ENCODE assay signal across 37 cellular contexts in the genomic region with DNA sequence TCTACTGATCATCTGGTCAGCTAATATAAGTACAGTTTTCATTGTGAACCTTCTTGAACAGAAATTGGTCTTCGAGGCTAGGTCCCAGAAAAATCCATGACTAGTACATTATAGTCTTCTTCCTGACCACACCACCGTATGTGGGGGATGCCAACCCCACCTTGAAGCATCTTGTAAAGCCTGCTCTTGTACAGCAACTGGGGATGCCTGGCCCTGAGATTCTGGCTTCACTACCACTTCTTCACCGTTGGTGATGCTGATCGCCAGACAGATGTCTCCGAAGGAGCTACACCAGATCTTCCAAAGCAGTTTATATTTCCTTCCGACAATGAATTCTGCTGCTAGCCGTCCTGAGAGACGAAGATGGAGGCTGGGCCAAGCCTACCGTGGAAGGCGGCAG.
"Had no signal": no experiment of that assay in that cellular context is flagged by ENCODE, and none has a peak within 500 bp of the region (broad histone marks: within the 10 kb centered on the region; RNA-seq: fewer than 3 reads in every experiment).

No MANE protein-coding gene starts in this region.

- H3K4me3 ChIP-seq: ascending aorta, cardiac muscle cell had no signal

- H3K27me3 ChIP-seq: ascending aorta, cardiac muscle cell had no signal

- H3K9me3 Mint-ChIP-seq: activated B cell treated with CpG ODN at 0.5 μM for 24 hours; activated CD4-positive, alpha-beta memory T cell treated with anti-CD3 and anti-CD28 coated beads, Interleukin-2, amount 10 ng/mL, durations not matched to agents 7 days and 5 days; activated CD4-positive, alpha-beta T cell treated with anti-CD3 and anti-CD28 coated beads, Interleukin-2, amount 10 ng/mL, durations not matched to agents 7 days and 5 days; activated naive CD4-positive, alpha-beta T cell treated with anti-CD3 and anti-CD28 coated beads, Interleukin-2, amount 50 U/mL, for 24 hours; activated naive CD8-positive, alpha-beta T cell treated with anti-CD3 and anti-CD28 coated beads, Interleukin-2, amount 10 ng/mL, durations not matched to agents 7 days and 5 days; activated T-helper 2 cell treated with anti-CD3 and anti-CD28 coated beads, Interferon-gamma antibody, Interleukin-2, Interleukin-4, amounts not matched to agents 10 μg/mL and 5 μg/mL and 100 μg/mL, durations not matched to agents 14 hours and 24 hours and 36 hours; T-helper 1 cell treated with Interleukin-12 subunit alpha and Interleukin-12 subunit beta and Interleukin-4 antibody, amounts not matched to agents 30 μg/mL and 1 μg/mL, for 36 hours; T-helper 2 cell treated with Interferon-gamma antibody and Interleukin-4, amounts not matched to agents 5 μg/mL and 100 μg/mL, for 36 hours had no signal

- DNase-seq: activated B cell treated with CpG ODN at 0.5 μM for 24 hours; activated CD4-positive, alpha-beta memory T cell treated with anti-CD3 and anti-CD28 coated beads, Interleukin-2, amount 10 ng/mL, durations not matched to agents 7 days and 5 days; activated CD4-positive, alpha-beta T cell treated with anti-CD3 and anti-CD28 coated beads for 1 hour; activated CD4-positive, alpha-beta T cell treated with anti-CD3 and anti-CD28 coated beads for 36 hours; activated CD4-positive, alpha-beta T cell treated with anti-CD3 and anti-CD28 coated beads for 48 hours; activated CD4-positive, alpha-beta T cell treated with anti-CD3 and anti-CD28 coated beads, Interleukin-2, amount 10 ng/mL, durations not matched to agents 7 days and 5 days; activated CD4-positive, alpha-beta T cell treated with anti-CD3 and anti-CD28 coated beads, Interleukin-2, amount 50 U/mL, for 48 hours; activated CD8-positive, alpha-beta memory T cell treated with anti-CD3 and anti-CD28 coated beads for 24 hours; activated CD8-positive, alpha-beta memory T cell treated with anti-CD3 and anti-CD28 coated beads, Interleukin-2, amount 10 ng/mL, durations not matched to agents 7 days and 5 days; activated CD8-positive, alpha-beta memory T cell treated with anti-CD3 and anti-CD28 coated beads, Interleukin-2, amount 50 U/mL, for 48 hours; activated CD8-positive, alpha-beta T cell treated with anti-CD3 and anti-CD28 coated beads, Interleukin-2, amount 10 ng/mL, durations not matched to agents 7 days and 5 days; activated effector memory CD4-positive, alpha-beta T cell treated with Interleukin-2 at 50 U/mL for 16 hours; activated gamma-delta T cell; activated naive CD4-positive, alpha-beta T cell treated with anti-CD3 and anti-CD28 coated beads, Interleukin-2, amount 10 ng/mL, durations not matched to agents 7 days and 5 days; activated naive CD4-positive, alpha-beta T cell treated with Interleukin-2 at 50 U/mL for 16 hours; activated naive CD8-positive, alpha-beta T cell treated with anti-CD3 and anti-CD28 coated beads, Interleukin-2, amount 10 ng/mL, durations not matched to agents 7 days and 5 days; activated naive CD8-positive, alpha-beta T cell treated with anti-CD3 and anti-CD28 coated beads, Interleukin-2, amount 50 U/mL, for 24 hours; activated T-cell treated with anti-CD3 and anti-CD28 coated beads, Interleukin-2, amount 50 U/mL, for 24 hours; activated T-cell treated with anti-CD3 and anti-CD28 coated beads, Interleukin-2, amount 50 U/mL, for 48 hours; amygdala; anterior cingulate cortex; central memory CD4-positive, alpha-beta T cell; T-helper 1 cell; T-helper 2 cell; T-helper 9 cell had no signal

- FAIRE-seq: bronchial epithelial cell, TTC549 had no signal

- H3K36me3 Mint-ChIP-seq: activated CD8-positive, alpha-beta memory T cell treated with anti-CD3 and anti-CD28 coated beads, Interleukin-2, amount 10 ng/mL, durations not matched to agents 7 days and 5 days; activated naive CD4-positive, alpha-beta T cell treated with anti-CD3 and anti-CD28 coated beads, Interleukin-2, amount 10 ng/mL, durations not matched to agents 7 days and 5 days; activated naive CD4-positive, alpha-beta T cell treated with anti-CD3 and anti-CD28 coated beads, Interleukin-2, amount 50 U/mL, for 24 hours; activated naive CD8-positive, alpha-beta T cell; activated naive CD8-positive, alpha-beta T cell treated with anti-CD3 and anti-CD28 coated beads, Interleukin-2, amount 10 ng/mL, durations not matched to agents 7 days and 5 days; brain had no signal

- H3K27ac Mint-ChIP-seq: activated B cell treated with CpG ODN at 0.5 μM for 24 hours; activated CD4-positive, alpha-beta memory T cell treated with anti-CD3 and anti-CD28 coated beads, Interleukin-2, amount 10 ng/mL, durations not matched to agents 7 days and 5 days; activated CD4-positive, alpha-beta T cell treated with anti-CD3 and anti-CD28 coated beads for 36 hours; activated CD4-positive, alpha-beta T cell treated with anti-CD3 and anti-CD28 coated beads, Interleukin-2, amount 10 ng/mL, durations not matched to agents 7 days and 5 days; activated CD8-positive, alpha-beta memory T cell treated with anti-CD3 and anti-CD28 coated beads, Interleukin-2, amount 10 ng/mL, durations not matched to agents 7 days and 5 days; activated CD8-positive, alpha-beta T cell treated with anti-CD3 and anti-CD28 coated beads, Interleukin-2, amount 10 ng/mL, durations not matched to agents 7 days and 5 days; activated naive CD4-positive, alpha-beta T cell treated with anti-CD3 and anti-CD28 coated beads, Interleukin-2, amount 10 ng/mL, durations not matched to agents 7 days and 5 days; activated naive CD4-positive, alpha-beta T cell treated with anti-CD3 and anti-CD28 coated beads, Interleukin-2, amount 50 U/mL, for 24 hours; activated naive CD8-positive, alpha-beta T cell; activated naive CD8-positive, alpha-beta T cell treated with anti-CD3 and anti-CD28 coated beads, Interleukin-2, amount 10 ng/mL, durations not matched to agents 7 days and 5 days; activated naive CD8-positive, alpha-beta T cell treated with anti-CD3 and anti-CD28 coated beads, Interleukin-2, amount 50 U/mL, for 24 hours; activated T-cell treated with anti-CD3 and anti-CD28 coated beads, Interleukin-2, amount 50 U/mL, for 24 hours; activated T-helper 2 cell treated with anti-CD3 and anti-CD28 coated beads, Interferon-gamma antibody, Interleukin-2, Interleukin-4, amounts not matched to agents 10 μg/mL and 5 μg/mL and 100 μg/mL, durations not matched to agents 14 hours and 24 hours and 36 hours; brain; T-helper 1 cell treated with Interleukin-12 subunit alpha and Interleukin-12 subunit beta and Interleukin-4 antibody, amounts not matched to agents 30 μg/mL and 1 μg/mL, for 36 hours; T-helper 2 cell treated with Interferon-gamma antibody and Interleukin-4, amounts not matched to agents 5 μg/mL and 100 μg/mL, for 36 hours had no signal

- H3K9me3 ChIP-seq: ascending aorta had no signal

- H3K4me1 Mint-ChIP-seq: activated B cell treated with CpG ODN at 0.5 μM for 24 hours; activated CD4-positive, alpha-beta memory T cell treated with anti-CD3 and anti-CD28 coated beads, Interleukin-2, amount 10 ng/mL, durations not matched to agents 7 days and 5 days; activated CD4-positive, alpha-beta T cell treated with anti-CD3 and anti-CD28 coated beads for 36 hours; activated CD4-positive, alpha-beta T cell treated with anti-CD3 and anti-CD28 coated beads, Interleukin-2, amount 10 ng/mL, durations not matched to agents 7 days and 5 days; activated CD8-positive, alpha-beta memory T cell treated with anti-CD3 and anti-CD28 coated beads, Interleukin-2, amount 10 ng/mL, durations not matched to agents 7 days and 5 days; activated naive CD4-positive, alpha-beta T cell treated with anti-CD3 and anti-CD28 coated beads, Interleukin-2, amount 10 ng/mL, durations not matched to agents 7 days and 5 days; activated naive CD4-positive, alpha-beta T cell treated with anti-CD3 and anti-CD28 coated beads, Interleukin-2, amount 50 U/mL, for 24 hours; activated naive CD8-positive, alpha-beta T cell treated with anti-CD3 and anti-CD28 coated beads, Interleukin-2, amount 10 ng/mL, durations not matched to agents 7 days and 5 days; activated naive CD8-positive, alpha-beta T cell treated with anti-CD3 and anti-CD28 coated beads, Interleukin-2, amount 50 U/mL, for 24 hours; brain had no signal

- H3K27me3 Mint-ChIP-seq: activated CD4-positive, alpha-beta memory T cell treated with anti-CD3 and anti-CD28 coated beads, Interleukin-2, amount 10 ng/mL, durations not matched to agents 7 days and 5 days; activated CD4-positive, alpha-beta T cell treated with anti-CD3 and anti-CD28 coated beads, Interleukin-2, amount 10 ng/mL, durations not matched to agents 7 days and 5 days; activated CD8-positive, alpha-beta memory T cell treated with anti-CD3 and anti-CD28 coated beads, Interleukin-2, amount 10 ng/mL, durations not matched to agents 7 days and 5 days; activated naive CD4-positive, alpha-beta T cell treated with anti-CD3 and anti-CD28 coated beads, Interleukin-2, amount 10 ng/mL, durations not matched to agents 7 days and 5 days; activated naive CD4-positive, alpha-beta T cell treated with anti-CD3 and anti-CD28 coated beads, Interleukin-2, amount 50 U/mL, for 24 hours; activated naive CD8-positive, alpha-beta T cell; activated naive CD8-positive, alpha-beta T cell treated with anti-CD3 and anti-CD28 coated beads, Interleukin-2, amount 50 U/mL, for 24 hours; activated T-cell treated with anti-CD3 and anti-CD28 coated beads, Interleukin-2, amount 50 U/mL, for 24 hours; brain had no signal

- H3K4me3 Mint-ChIP-seq: activated B cell treated with CpG ODN at 0.5 μM for 24 hours; activated CD4-positive, alpha-beta memory T cell treated with anti-CD3 and anti-CD28 coated beads, Interleukin-2, amount 10 ng/mL, durations not matched to agents 7 days and 5 days; activated CD4-positive, alpha-beta T cell treated with anti-CD3 and anti-CD28 coated beads for 36 hours; activated CD4-positive, alpha-beta T cell treated with anti-CD3 and anti-CD28 coated beads, Interleukin-2, amount 10 ng/mL, durations not matched to agents 7 days and 5 days; activated CD8-positive, alpha-beta memory T cell treated with anti-CD3 and anti-CD28 coated beads, Interleukin-2, amount 10 ng/mL, durations not matched to agents 7 days and 5 days; activated CD8-positive, alpha-beta T cell treated with anti-CD3 and anti-CD28 coated beads, Interleukin-2, amount 10 ng/mL, durations not matched to agents 7 days and 5 days; activated naive CD4-positive, alpha-beta T cell treated with anti-CD3 and anti-CD28 coated beads, Interleukin-2, amount 10 ng/mL, durations not matched to agents 7 days and 5 days; activated naive CD4-positive, alpha-beta T cell treated with anti-CD3 and anti-CD28 coated beads, Interleukin-2, amount 50 U/mL, for 24 hours; activated naive CD8-positive, alpha-beta T cell; activated naive CD8-positive, alpha-beta T cell treated with anti-CD3 and anti-CD28 coated beads, Interleukin-2, amount 10 ng/mL, durations not matched to agents 7 days and 5 days; activated naive CD8-positive, alpha-beta T cell treated with anti-CD3 and anti-CD28 coated beads, Interleukin-2, amount 50 U/mL, for 24 hours; activated T-cell treated with anti-CD3 and anti-CD28 coated beads, Interleukin-2, amount 50 U/mL, for 24 hours; brain; T-helper 1 cell treated with Interleukin-12 subunit alpha and Interleukin-12 subunit beta and Interleukin-4 antibody, amounts not matched to agents 30 μg/mL and 1 μg/mL, for 36 hours; T-helper 2 cell treated with Interferon-gamma antibody and Interleukin-4, amounts not matched to agents 5 μg/mL and 100 μg/mL, for 36 hours had no signal

- ATAC-seq: activated CD4-positive, alpha-beta T cell treated with anti-CD3 and anti-CD28 coated beads for 36 hours; activated CD4-positive, CD25-positive, alpha-beta regulatory T cell treated with anti-CD3 and anti-CD28 coated beads, Interleukin-2, amount 50 U/mL, for 24 hours; activated CD8-positive, alpha-beta memory T cell treated with anti-CD3 and anti-CD28 coated beads, Interleukin-2, amount 10 ng/mL, durations not matched to agents 7 days and 5 days; activated CD8-positive, alpha-beta T cell treated with anti-CD3 and anti-CD28 coated beads, Interleukin-2, amount 10 ng/mL, durations not matched to agents 7 days and 5 days; activated naive CD8-positive, alpha-beta T cell treated with anti-CD3 and anti-CD28 coated beads, Interleukin-2, amount 50 U/mL, for 24 hours had no signal

- H3K4me1 ChIP-seq: ascending aorta had no signal

- H3K36me3 ChIP-seq: ascending aorta, cardiac muscle cell had no signal

- H3K27ac ChIP-seq: ascending aorta, cardiac muscle cell, VCaP had no signal
